8 cellular contexts compared by ENCODE assay signal in the genomic region with DNA sequence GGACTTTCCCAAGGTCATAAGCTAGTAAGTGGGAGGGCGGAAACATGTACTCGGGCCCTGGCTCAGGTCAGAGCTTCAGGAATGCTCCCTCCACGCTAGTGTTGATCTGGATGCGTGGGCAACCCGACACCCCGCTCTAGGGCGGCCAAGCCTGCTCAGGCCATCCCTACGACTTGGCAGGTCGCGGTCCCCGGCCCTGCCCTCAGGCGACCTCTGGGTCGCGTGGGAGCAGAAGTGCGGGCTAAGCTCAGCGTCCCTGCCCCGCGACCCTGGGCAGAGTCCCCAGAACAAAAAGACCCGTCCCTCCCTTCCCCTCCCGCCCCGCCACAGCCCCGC. TPM values are rescaled to one million over a fixed set of nuclear protein-coding genes. Genes with fewer than 3 reads are reported as not detected.
DNase-seq lines count a peak whose midpoint lies in the region; ATAC-seq and TF ChIP-seq lines count a peak whose summit lies in the region.

No MANE protein-coding gene starts in this region.

- no peak for TF ChIP-seq CTCF in RWPE2 (IDR thresholded peaks at IDR 0.05; ENCODE audit: poor library complexity, severe bottlenecking)
- no peak for TF ChIP-seq CTCF in natural killer cell (IDR thresholded peaks at IDR 0.05)

- H3K9me3 Mint-ChIP-seq in natural killer cell, result no peaks in the 10 kb centered on the region

- peak overlapping the region; percentile 94 to 98 for H3K27ac Mint-ChIP-seq in natural killer cell

- H3K27ac ChIP-seq in RWPE2 (ENCODE audit: poor library complexity, severe bottlenecking) (peak overlapping the region; percentile 75), epithelial cell of prostate (peak overlapping the region; percentile 94)

- H3K4me3 Mint-ChIP-seq in natural killer cell, result peak overlapping the region; percentile 94

- TF ChIP-seq POLR2A in GM18526 (IDR thresholded peaks at IDR 0.05; ENCODE audit: extremely low read depth, insufficient read length), result peak; percentile 40

- peaks cover 0 to 13% of the 10 kb centered on the region in 2 donors for H3K4me1 Mint-ChIP-seq in natural killer cell

- peaks cover 7% of the 10 kb centered on the region for H3K4me1 ChIP-seq in RWPE2 (ENCODE audit: insufficient read depth, poor library complexity, severe bottlenecking)

- ATAC-seq in HG03066 (IDR thresholded peaks at IDR 0.05; ENCODE audit: low read depth, unreplicated experiment) (peak; percentile 7), RWPE2 (ENCODE audit: low read depth) (peak; percentile 50), natural killer cell (peak; percentile 1 to 6 (median 4))

- intact Hi-C loops in natural killer cell (cut with micrococcal nuclease), result loop anchor here (1.0 kb wide), 1 partner anchor 96 kb away; no protein-coding TSS in a partner anchor

- H3K9me3 ChIP-seq in RWPE2 (ENCODE audit: severe bottlenecking), result no peaks in the 10 kb centered on the region

- H3K27me3 ChIP-seq in RWPE2 (ENCODE audit: insufficient read depth, poor library complexity, severe bottlenecking), result no peaks in the 10 kb centered on the region

- no peaks in the 10 kb centered on the region for H3K36me3 ChIP-seq in RWPE2 (ENCODE audit: low read depth)

- H3K4me3 ChIP-seq in RWPE2 (ENCODE audit: severe bottlenecking), result peak overlapping the region; percentile 52

- no peaks in the 10 kb centered on the region for H3K27me3 Mint-ChIP-seq in natural killer cell (ENCODE audit: low read depth in 2 of 2)

- DNase-seq in AG08395 (ENCODE audit: low spot score) (peak; percentile 83), RWPE2 (ENCODE audit: low spot score) (no peak), epithelial cell of prostate (ENCODE audit: low read depth, low spot score) (no peak), natural killer cell (no peak), AML-193 (lab: John Stamatoyannopoulos, UW) (no peak)
- no peak for DNase-seq in activated CD4-positive, alpha-beta T cell treated with anti-CD3 and anti-CD28 coated beads, Interleukin-2, amount 50 U/mL, for 1 hour

- H3K36me3 Mint-ChIP-seq in natural killer cell, result no peaks in the 10 kb centered on the region

RNA-seq across cellular contexts. Expression of a gene that starts 0.8 kb away (rescaled TPM):
- total RNA-seq in natural killer cell, result 1 to 10 TPM; 2.7 to 5.5 (median 3.0) TPM
